ENCODE assay signal across 1 cellular context in the genomic region with DNA sequence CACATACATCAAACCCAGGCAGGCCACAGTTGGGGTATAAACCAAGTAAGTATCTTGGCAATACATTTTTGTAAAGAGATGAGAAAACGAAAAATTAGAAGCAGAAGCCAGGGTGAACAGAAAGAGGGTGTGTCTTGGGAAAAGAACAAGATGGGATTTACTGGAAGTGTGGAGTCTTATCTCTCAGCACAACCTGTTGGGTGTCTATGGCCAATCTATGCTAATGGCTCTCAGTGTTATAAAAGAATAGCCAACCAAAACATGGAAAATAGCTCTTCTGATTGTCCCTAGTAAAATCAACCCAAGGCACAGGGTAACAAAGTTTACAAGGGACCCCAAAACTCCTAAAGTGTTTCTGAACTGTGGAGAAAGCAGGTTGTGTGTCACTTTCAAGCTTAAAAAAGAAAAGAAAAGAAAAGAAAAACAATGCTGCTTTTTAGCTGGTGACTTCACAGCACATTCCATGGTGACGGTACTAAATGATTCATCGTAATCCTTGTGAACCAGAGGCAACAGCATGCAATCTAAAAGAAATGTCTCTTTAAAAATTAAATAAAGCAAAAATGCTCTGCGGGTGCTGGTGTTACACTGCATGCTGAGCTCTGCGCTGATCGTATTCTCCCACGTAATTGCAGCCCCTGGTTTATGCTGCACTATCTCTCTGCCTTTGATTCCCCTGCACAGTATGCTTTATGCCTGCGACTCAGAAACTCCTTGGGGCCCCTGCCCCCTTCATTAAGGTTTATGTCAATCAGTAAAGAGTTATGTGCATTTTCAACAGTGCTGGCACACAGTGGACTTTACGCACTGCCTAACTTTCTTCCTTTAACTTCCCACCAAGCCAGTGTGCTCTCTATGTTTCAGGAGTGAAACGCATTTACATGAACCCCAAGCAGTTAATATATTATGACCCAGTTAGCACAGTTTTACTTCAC.
TF ChIP-seq lines count a peak whose summit lies in the region.

No MANE protein-coding gene starts in this region.

TF ChIP-seq in SK-N-SH, 30 proteins besides CTCF, POLR2A, EP300 and RAD21 (continued from another document):
- TF ChIP-seq, protein P1, sequence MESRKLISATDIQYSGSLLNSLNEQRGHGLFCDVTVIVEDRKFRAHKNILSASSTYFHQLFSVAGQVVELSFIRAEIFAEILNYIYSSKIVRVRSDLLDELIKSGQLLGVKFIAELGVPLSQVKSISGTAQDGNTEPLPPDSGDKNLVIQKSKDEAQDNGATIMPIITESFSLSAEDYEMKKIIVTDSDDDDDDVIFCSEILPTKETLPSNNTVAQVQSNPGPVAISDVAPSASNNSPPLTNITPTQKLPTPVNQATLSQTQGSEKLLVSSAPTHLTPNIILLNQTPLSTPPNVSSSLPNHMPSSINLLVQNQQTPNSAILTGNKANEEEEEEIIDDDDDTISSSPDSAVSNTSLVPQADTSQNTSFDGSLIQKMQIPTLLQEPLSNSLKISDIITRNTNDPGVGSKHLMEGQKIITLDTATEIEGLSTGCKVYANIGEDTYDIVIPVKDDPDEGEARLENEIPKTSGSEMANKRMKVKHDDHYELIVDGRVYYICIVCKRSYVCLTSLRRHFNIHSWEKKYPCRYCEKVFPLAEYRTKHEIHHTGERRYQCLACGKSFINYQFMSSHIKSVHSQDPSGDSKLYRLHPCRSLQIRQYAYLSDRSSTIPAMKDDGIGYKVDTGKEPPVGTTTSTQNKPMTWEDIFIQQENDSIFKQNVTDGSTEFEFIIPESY (IDR thresholded peaks at IDR 0.05; ENCODE audit: borderline replicate concordance, low read depth), result no peak
- TF ChIP-seq SMC3 (IDR thresholded peaks at IDR 0.05; ENCODE audit: low read depth, low read length) (no peak), POLR2AphosphoS5 (IDR thresholded peaks at IDR 0.05; ENCODE audit: low read depth, low read length) (no peak), FOXM1 (IDR thresholded peaks at IDR 0.05; ENCODE audit: low read depth) (no peak), ELF1 (IDR thresholded peaks at IDR 0.05) (no peak), RXRA (IDR thresholded peaks at IDR 0.05; ENCODE audit: borderline replicate concordance, low read depth) (no peak), EZH2phosphoT487 (IDR thresholded peaks at IDR 0.05; ENCODE audit: borderline replicate concordance, low read depth) (no peak)
- TF ChIP-seq, protein P2, sequence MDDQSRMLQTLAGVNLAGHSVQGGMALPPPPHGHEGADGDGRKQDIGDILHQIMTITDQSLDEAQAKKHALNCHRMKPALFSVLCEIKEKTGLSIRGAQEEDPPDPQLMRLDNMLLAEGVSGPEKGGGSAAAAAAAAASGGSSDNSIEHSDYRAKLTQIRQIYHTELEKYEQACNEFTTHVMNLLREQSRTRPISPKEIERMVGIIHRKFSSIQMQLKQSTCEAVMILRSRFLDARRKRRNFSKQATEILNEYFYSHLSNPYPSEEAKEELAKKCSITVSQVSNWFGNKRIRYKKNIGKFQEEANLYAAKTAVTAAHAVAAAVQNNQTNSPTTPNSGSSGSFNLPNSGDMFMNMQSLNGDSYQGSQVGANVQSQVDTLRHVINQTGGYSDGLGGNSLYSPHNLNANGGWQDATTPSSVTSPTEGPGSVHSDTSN (IDR thresholded peaks at IDR 0.05), result peak; percentile 79
- TF ChIP-seq, protein P3, sequence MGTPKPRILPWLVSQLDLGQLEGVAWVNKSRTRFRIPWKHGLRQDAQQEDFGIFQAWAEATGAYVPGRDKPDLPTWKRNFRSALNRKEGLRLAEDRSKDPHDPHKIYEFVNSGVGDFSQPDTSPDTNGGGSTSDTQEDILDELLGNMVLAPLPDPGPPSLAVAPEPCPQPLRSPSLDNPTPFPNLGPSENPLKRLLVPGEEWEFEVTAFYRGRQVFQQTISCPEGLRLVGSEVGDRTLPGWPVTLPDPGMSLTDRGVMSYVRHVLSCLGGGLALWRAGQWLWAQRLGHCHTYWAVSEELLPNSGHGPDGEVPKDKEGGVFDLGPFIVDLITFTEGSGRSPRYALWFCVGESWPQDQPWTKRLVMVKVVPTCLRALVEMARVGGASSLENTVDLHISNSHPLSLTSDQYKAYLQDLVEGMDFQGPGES (IDR thresholded peaks at IDR 0.05; ENCODE audit: low read depth, low read length), result no peak
